28 cellular contexts compared by ENCODE assay signal in the genomic region with DNA sequence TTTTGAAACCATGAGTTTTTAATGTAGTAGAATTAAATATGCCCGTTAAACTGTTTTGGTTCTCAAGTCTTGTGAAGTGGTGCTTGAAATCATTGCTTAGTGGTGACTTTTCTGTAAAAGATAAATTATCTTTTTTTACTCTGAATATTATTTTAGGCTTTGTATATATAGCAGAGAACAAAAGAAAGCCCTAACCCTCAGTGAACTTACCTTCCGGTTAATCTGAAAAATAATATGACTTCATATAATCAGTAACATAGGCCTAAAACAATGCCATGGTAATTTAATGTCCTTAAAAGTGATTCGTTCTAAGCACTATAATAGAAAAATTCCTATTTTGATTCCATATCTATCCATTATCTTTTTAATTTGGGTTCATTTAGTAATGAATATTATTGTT.
"Had no signal": no experiment of that assay in that cellular context is flagged by ENCODE, and none has a peak within 500 bp of the region (broad histone marks: within the 10 kb centered on the region; RNA-seq: fewer than 3 reads in every experiment).

No MANE protein-coding gene starts in this region.

- H3K27me3 Mint-ChIP-seq: naive B cell; stimulated activated naive CD8-positive, alpha-beta T cell treated with anti-CD3 and anti-CD28 coated beads, Interleukin-15, Interleukin-2, amounts not matched to agents 100 ng/mL and 50 ng/mL, for 24 hours had no signal

- H3K27ac ChIP-seq: heart right ventricle, hepatocyte, left lung, lower lobe of right lung, neural progenitor cell, neutrophil, prostate gland, skin epidermis, suprapubic skin, thoracic aorta, tibial artery, upper lobe of right lung had no signal

- DNase-seq: heart right ventricle; left colon; left lung; lower lobe of right lung; mesendoderm; naive B cell; natural killer cell; nephron progenitor cell; occipital lobe; retina; right cardiac atrium; stimulated activated CD4-positive, alpha-beta T cell treated with anti-CD3 and anti-CD28 coated beads, Interleukin-4, amount 100 ng/mL, for 24 hours; stimulated activated naive CD4-positive, alpha-beta T cell; tibial artery; upper lobe of right lung had no signal

- H3K4me1 Mint-ChIP-seq: mesothelial cell of epicardium, nephron progenitor cell, neural progenitor cell had no signal

- H3K36me3 ChIP-seq: left lung, lower lobe of right lung, neutrophil, prostate gland, suprapubic skin, thoracic aorta, tibial artery, upper lobe of right lung had no signal

- ATAC-seq: heart right ventricle; left colon; left lung; lower lobe of right lung; natural killer cell; right cardiac atrium; sciatic nerve; stimulated activated effector memory CD8-positive, alpha-beta T cell treated with anti-CD3 and anti-CD28 coated beads, Interleukin-12 subunit alpha, Interleukin-12 subunit beta, amount 100 ng/mL, for 72 hours; upper lobe of right lung had no signal

- H3K4me1 ChIP-seq: left lung, lower lobe of right lung, neural progenitor cell, prostate gland, suprapubic skin had no signal

- H3K4me3 Mint-ChIP-seq: mesothelial cell of epicardium; naive B cell; natural killer cell; nephron progenitor cell; neural progenitor cell; stimulated activated effector memory CD8-positive, alpha-beta T cell treated with anti-CD3 and anti-CD28 coated beads, Interleukin-12 subunit alpha, Interleukin-12 subunit beta, amount 100 ng/mL, for 72 hours; stimulated activated naive CD8-positive, alpha-beta T cell treated with anti-CD3 and anti-CD28 coated beads, Interleukin-15, Interleukin-2, amounts not matched to agents 100 ng/mL and 50 ng/mL, for 24 hours had no signal

- H3K9me3 ChIP-seq: left lung, lower lobe of right lung, neutrophil, prostate gland, suprapubic skin, thoracic aorta, tibial artery, upper lobe of right lung had no signal

- H3K4me3 ChIP-seq: heart right ventricle, hepatocyte, left lung, lower lobe of right lung, neural progenitor cell, prostate gland, skin epidermis, suprapubic skin, thoracic aorta, tibial artery, upper lobe of right lung had no signal

- H3K36me3 Mint-ChIP-seq: natural killer cell; stimulated activated effector memory CD8-positive, alpha-beta T cell treated with anti-CD3 and anti-CD28 coated beads, Interleukin-12 subunit alpha, Interleukin-12 subunit beta, amount 100 ng/mL, for 72 hours had no signal

- H3K27ac Mint-ChIP-seq: mesothelial cell of epicardium; naive B cell; natural killer cell; nephron progenitor cell; neural progenitor cell; stimulated activated effector memory CD8-positive, alpha-beta T cell treated with anti-CD3 and anti-CD28 coated beads, Interleukin-12 subunit alpha, Interleukin-12 subunit beta, amount 100 ng/mL, for 72 hours; stimulated activated naive CD8-positive, alpha-beta T cell treated with anti-CD3 and anti-CD28 coated beads, Interleukin-15, Interleukin-2, amounts not matched to agents 100 ng/mL and 50 ng/mL, for 24 hours had no signal

- H3K27me3 ChIP-seq: heart right ventricle, hepatocyte, left lung, neural progenitor cell, neutrophil, suprapubic skin, tibial artery, upper lobe of right lung had no signal

- FAIRE-seq: keratinocyte, urothelium cell line had no signal
